9 cellular contexts compared by ENCODE assay signal in the genomic region with DNA sequence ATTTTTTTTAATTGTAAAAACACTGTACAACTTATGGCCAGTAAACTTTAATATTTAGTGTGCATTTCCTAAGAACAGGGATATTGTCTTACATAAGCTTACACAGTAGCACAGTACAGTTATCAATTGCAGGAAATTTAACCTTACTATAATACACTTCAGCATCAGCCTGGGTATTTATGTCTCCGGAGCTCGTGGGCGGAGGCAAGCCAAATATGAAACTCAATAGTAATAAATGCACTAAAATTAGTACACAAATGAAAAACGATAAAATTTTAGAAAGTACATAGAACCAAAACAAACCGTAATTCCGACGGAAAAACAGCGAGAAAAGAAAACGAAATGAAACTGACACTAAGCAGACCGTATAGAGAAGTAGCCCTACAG.
DNase-seq lines count a peak whose midpoint lies in the region; ATAC-seq and TF ChIP-seq lines count a peak whose summit lies in the region.
"Had no signal": no experiment of that assay in that cellular context is flagged by ENCODE, and none has a peak within 500 bp of the region (broad histone marks: within the 10 kb centered on the region; RNA-seq: fewer than 3 reads in every experiment).

No MANE protein-coding gene starts in this region.

- no peak for TF ChIP-seq RAD21 in SK-N-SH (IDR thresholded peaks at IDR 0.05; ENCODE audit: low read length)

- H3K27ac ChIP-seq in SK-N-SH (ENCODE audit: low read depth in 2 of 2, low read length in 1 of 2), result peak overlapping the region in 1 of 2 experiments; percentile 93; a peak in 3 of 4 replicates
- H3K27ac ChIP-seq: 22Rv1 had no signal

- peak overlapping the region in 1 of 2 experiments; percentile 24; a peak in 1 of 4 replicates for H3K4me3 ChIP-seq in SK-N-SH (ENCODE audit: low read depth in 2 of 2, low read length in 1 of 2)
- peak overlapping the region; percentile 31 for H3K4me3 ChIP-seq in MG63

- no peaks in the 10 kb centered on the region for H3K36me3 ChIP-seq in SK-N-SH (replicated peaks in 1 of 2; ENCODE audit: control insufficient read depth in 1 of 2, insufficient read depth in 2 of 2, low read length in 1 of 2)
- H3K36me3 ChIP-seq in MG63, result no peaks in the 10 kb centered on the region

- H3K79me2 ChIP-seq in SK-N-SH (ENCODE audit: insufficient read depth), result no peaks in the 10 kb centered on the region

- no peak overlapping the region for H3K9ac ChIP-seq in SK-N-SH

- H3K4me2 ChIP-seq in SK-N-SH, result peak overlapping the region; percentile 79

- no peaks in the 10 kb centered on the region for H3K9me2 ChIP-seq in SK-N-SH

- peaks cover 32% of the 10 kb centered on the region for H3F3A ChIP-seq in SK-N-SH (replicated peaks; ENCODE audit: insufficient read depth)

- no peaks in the 10 kb centered on the region for H3K9me3 ChIP-seq in SK-N-SH
- peaks cover 20% of the 10 kb centered on the region for H3K9me3 ChIP-seq in MG63

- POLR2A ChIA-PET in SK-N-SH (lab: Yijun Ruan, JAX), result no interaction called here

- H3K27me3 ChIP-seq in SK-N-SH (ENCODE audit: insufficient read depth) (peaks cover 32% of the 10 kb centered on the region), MG63 (no peaks in the 10 kb centered on the region)

- H4K20me1 ChIP-seq in SK-N-SH (ENCODE audit: insufficient read depth), result no peaks in the 10 kb centered on the region

- peaks cover 36% of the 10 kb centered on the region for H3K4me1 Mint-ChIP-seq in dendritic cell treated with granulocyte-macrophage colony-stimulating factor and Interleukin-4, amounts not matched to agents 40 ng/mL and 50 ng/mL, for 4 days (ENCODE audit: low read depth)

- no peaks in the 10 kb centered on the region; a peak in 2 of 4 replicates for H3K4me1 ChIP-seq in SK-N-SH (ENCODE audit: control insufficient read depth in 1 of 2, insufficient read depth in 2 of 2, low read depth in 1 of 2, low read length in 1 of 2)

- peak overlapping the region; percentile 98 for H3K27ac Mint-ChIP-seq in dendritic cell treated with granulocyte-macrophage colony-stimulating factor and Interleukin-4, amounts not matched to agents 40 ng/mL and 50 ng/mL, for 4 days

- H3K36me3 Mint-ChIP-seq in dendritic cell treated with granulocyte-macrophage colony-stimulating factor and Interleukin-4, amounts not matched to agents 40 ng/mL and 50 ng/mL, for 4 days (ENCODE audit: low read depth), result peaks cover 20% of the 10 kb centered on the region

- peaks cover 21% of the 10 kb centered on the region for H3K27me3 Mint-ChIP-seq in dendritic cell treated with granulocyte-macrophage colony-stimulating factor and Interleukin-4, amounts not matched to agents 40 ng/mL and 50 ng/mL, for 4 days

- peak overlapping the region; percentile 69 for H3K4me3 Mint-ChIP-seq in dendritic cell treated with granulocyte-macrophage colony-stimulating factor and Interleukin-4, amounts not matched to agents 40 ng/mL and 50 ng/mL, for 4 days

- H3K9me3 Mint-ChIP-seq in dendritic cell treated with granulocyte-macrophage colony-stimulating factor and Interleukin-4, amounts not matched to agents 40 ng/mL and 50 ng/mL, for 4 days, result peaks cover 11% of the 10 kb centered on the region

- DNase-seq in SK-N-SH (no peak), MG63 (no peak), HUDEP-2 (lab: John Stamatoyannopoulos, UW; ENCODE audit: unreplicated experiment in 76 of 76) (no peak), pons (ENCODE audit: low spot score) (no peak)
- DNase-seq in stimulated activated CD4-positive, alpha-beta T cell treated with anti-CD3 and anti-CD28 coated beads, TNF-alpha, amount 100 ng/mL, for 24 hours (ENCODE audit: low read depth in 3 of 3), result peak in 2 of 3 experiments; percentile 21 to 28
- DNase-seq in activated CD8-positive, alpha-beta memory T cell treated with anti-CD3 and anti-CD28 coated beads, Interleukin-2, amount 50 U/mL, for 48 hours, result no peak

- H2AFZ ChIP-seq in SK-N-SH (ENCODE audit: low read depth), result peak overlapping the region; percentile 72

- WGBS in SK-N-SH (ENCODE audit: low lambda C conversion rate), result 5% methylated on average over 10 of the region's 10 CpGs

- intact Hi-C loops in dendritic cell treated with granulocyte-macrophage colony-stimulating factor and Interleukin-4, amounts not matched to agents 40 ng/mL and 50 ng/mL, for 4 days (cut with micrococcal nuclease), result loop anchor here (5.0 kb wide), 1 partner anchor 37 kb away; no protein-coding TSS in a partner anchor

- CTCF ChIA-PET in SK-N-SH (lab: Yijun Ruan, JAX), result interaction anchor here (1.3 to 1.6 kb wide), 2 partner anchors 47 kb away, joined by 3 read pairs; no protein-coding TSS in a partner anchor

- TF ChIP-seq CTCF in SK-N-SH (IDR thresholded peaks at IDR 0.05), result no peak

- no peak for TF ChIP-seq EP300 in SK-N-SH (IDR thresholded peaks at IDR 0.05; ENCODE audit: borderline replicate concordance in 1 of 2, low read depth in 1 of 2, low read length in 1 of 2)

- ATAC-seq in SK-N-SH treated with all-trans-retinoic acid at 6 μM for 48 hours, result no peak

TF ChIP-seq in SK-N-SH, 30 proteins besides CTCF, POLR2A, EP300 and RAD21 (continues in another document):
- no peak for TF ChIP-seq ELF1 (IDR thresholded peaks at IDR 0.05)
- TF ChIP-seq RCOR1 (IDR thresholded peaks at IDR 0.05; ENCODE audit: low read length), result no peak
- TF ChIP-seq, protein P1, sequence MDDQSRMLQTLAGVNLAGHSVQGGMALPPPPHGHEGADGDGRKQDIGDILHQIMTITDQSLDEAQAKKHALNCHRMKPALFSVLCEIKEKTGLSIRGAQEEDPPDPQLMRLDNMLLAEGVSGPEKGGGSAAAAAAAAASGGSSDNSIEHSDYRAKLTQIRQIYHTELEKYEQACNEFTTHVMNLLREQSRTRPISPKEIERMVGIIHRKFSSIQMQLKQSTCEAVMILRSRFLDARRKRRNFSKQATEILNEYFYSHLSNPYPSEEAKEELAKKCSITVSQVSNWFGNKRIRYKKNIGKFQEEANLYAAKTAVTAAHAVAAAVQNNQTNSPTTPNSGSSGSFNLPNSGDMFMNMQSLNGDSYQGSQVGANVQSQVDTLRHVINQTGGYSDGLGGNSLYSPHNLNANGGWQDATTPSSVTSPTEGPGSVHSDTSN (IDR thresholded peaks at IDR 0.05), result no peak
- no peak for TF ChIP-seq JUND (IDR thresholded peaks at IDR 0.05)
- TF ChIP-seq TAF1 (IDR thresholded peaks at IDR 0.05; ENCODE audit: borderline replicate concordance, low read depth, low read length), result no peak
- no peak for TF ChIP-seq RFX5 (IDR thresholded peaks at IDR 0.05; ENCODE audit: low read length)
- TF ChIP-seq, protein P2, sequence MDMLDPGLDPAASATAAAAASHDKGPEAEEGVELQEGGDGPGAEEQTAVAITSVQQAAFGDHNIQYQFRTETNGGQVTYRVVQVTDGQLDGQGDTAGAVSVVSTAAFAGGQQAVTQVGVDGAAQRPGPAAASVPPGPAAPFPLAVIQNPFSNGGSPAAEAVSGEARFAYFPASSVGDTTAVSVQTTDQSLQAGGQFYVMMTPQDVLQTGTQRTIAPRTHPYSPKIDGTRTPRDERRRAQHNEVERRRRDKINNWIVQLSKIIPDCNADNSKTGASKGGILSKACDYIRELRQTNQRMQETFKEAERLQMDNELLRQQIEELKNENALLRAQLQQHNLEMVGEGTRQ (IDR thresholded peaks at IDR 0.05; ENCODE audit: borderline replicate concordance, low read depth, low read length), result no peak
- TF ChIP-seq GABPA (IDR thresholded peaks at IDR 0.05; ENCODE audit: low read depth), result no peak
- no peak for TF ChIP-seq MEF2A (IDR thresholded peaks at IDR 0.05; ENCODE audit: borderline replicate concordance, low read depth)
- no peak for TF ChIP-seq FOXJ3 (CRISPR knock-in tag; IDR thresholded peaks at IDR 0.05)
- no peak for TF ChIP-seq RXRA (IDR thresholded peaks at IDR 0.05; ENCODE audit: borderline replicate concordance, low read depth)
- TF ChIP-seq YY1 (IDR thresholded peaks at IDR 0.05; ENCODE audit: low read depth), result no peak

TF ChIP-seq in SK-N-SH treated with all-trans-retinoic acid at 6 μM for 48 hours, 23 proteins besides CTCF, POLR2A, EP300 and RAD21:
- TF ChIP-seq TCF4 (CRISPR knock-in tag; IDR thresholded peaks at IDR 0.05; ENCODE audit: borderline replicate concordance) (no peak), ZFP3 (CRISPR knock-in tag; IDR thresholded peaks at IDR 0.05) (no peak), CSDC2 (CRISPR knock-in tag; IDR thresholded peaks at IDR 0.05) (no peak), SNAI2 (CRISPR knock-in tag; IDR thresholded peaks at IDR 0.05) (no peak), BACH2 (CRISPR knock-in tag; IDR thresholded peaks at IDR 0.05; ENCODE audit: borderline replicate concordance) (no peak)

Comparison
In these comparisons a context has a peak if more than half of its experiments do, and no peak if none do; other contexts are left out.
1. DNase-seq: peak in stimulated activated CD4-positive, alpha-beta T cell treated with anti-CD3 and anti-CD28 coated beads, TNF-alpha, amount 100 ng/mL, for 24 hours (2 of 3); none in SK-N-SH (single experiment), MG63 (single experiment), HUDEP-2 (0 of 76), pons (single experiment) and activated CD8-positive, alpha-beta memory T cell treated with anti-CD3 and anti-CD28 coated beads, Interleukin-2, amount 50 U/mL, for 48 hours (single experiment).